Comparison of ENCODE assay signal across 17 cellular contexts in genomic region chr10:93875032-93875358, GRCh38.
"Had no signal": no experiment of that assay in that cellular context is flagged by ENCODE, and none has a peak within 500 bp of the region (broad histone marks: within the 10 kb centered on the region; RNA-seq: fewer than 3 reads in every experiment).

No MANE protein-coding gene starts in this region.

- H3K27ac ChIP-seq: coronary artery, esophagus squamous epithelium, left ventricle myocardium inferior, thoracic aorta had no signal

- ATAC-seq: activated CD4-positive, alpha-beta T cell treated with anti-CD3 and anti-CD28 coated beads for 36 hours; natural killer cell; sciatic nerve; WTC11 had no signal

- H3K9me3 ChIP-seq: esophagus squamous epithelium, left ventricle myocardium inferior, thoracic aorta had no signal

- H3K36me3 ChIP-seq: esophagus squamous epithelium, left ventricle myocardium inferior, thoracic aorta had no signal

- DNase-seq: activated CD4-positive, alpha-beta memory T cell treated with anti-CD3 and anti-CD28 coated beads for 36 hours; activated CD4-positive, alpha-beta T cell treated with anti-CD3 and anti-CD28 coated beads for 36 hours; activated naive CD4-positive, alpha-beta T cell treated with Interleukin-2 at 50 U/mL for 16 hours; activated naive CD8-positive, alpha-beta T cell treated with anti-CD3 and anti-CD28 coated beads for 36 hours; activated T-cell treated with anti-CD3 and anti-CD28 coated beads, Interleukin-2, amount 50 U/mL, for 48 hours; cerebellar nuclear complex; esophagus squamous epithelium; left ventricle myocardium inferior; midbrain; natural killer cell; stimulated activated CD4-positive, alpha-beta T cell treated with anti-CD3 and anti-CD28 coated beads, Interleukin-4, amount 100 ng/mL, for 24 hours; stimulated activated naive CD4-positive, alpha-beta T cell treated with Interleukin-2 at 50 U/mL for 16 hours; T-helper 9 cell had no signal

- H3K4me1 ChIP-seq: left ventricle myocardium inferior had no signal

- H3K4me3 ChIP-seq: coronary artery, esophagus squamous epithelium, left ventricle myocardium inferior, thoracic aorta had no signal
